8 cellular contexts compared by ENCODE assay signal in genomic region chr12:117587646-117588287, GRCh38.
DNase-seq lines count a peak whose midpoint lies in the region; ATAC-seq and TF ChIP-seq lines count a peak whose summit lies in the region.

No MANE protein-coding gene starts in this region.

- TF ChIP-seq POLR2A in NB4 (IDR thresholded peaks at IDR 0.05; ENCODE audit: extremely low read depth, insufficient read length) (no peak), testis (IDR thresholded peaks at IDR 0.05) (no peak)

- H3K4me3 ChIP-seq in NB4 (ENCODE audit: low read depth, low read length) = no peak overlapping the region
- H3K4me3 ChIP-seq in endocrine pancreas (ENCODE audit: control insufficient read depth, insufficient read depth, low read length) = peak overlapping the region; percentile 27
- H3K4me3 ChIP-seq in testis = no peak overlapping the region

- peak; percentile 74 for DNase-seq in NCI-H510A treated with DMSO at 0.1 percent for 48 hours (lab: John Stamatoyannopoulos, UW)
- DNase-seq in NCI-H510A (lab: John Stamatoyannopoulos, UW) = no peak
- peak; percentile 61 for DNase-seq in NB4 (ENCODE audit: low read depth)
- peak; percentile 24 for DNase-seq in myocyte (ENCODE audit: low read depth)
- DNase-seq in testis = peak; percentile 71

- TF ChIP-seq CTCF in NB4 (IDR thresholded peaks at IDR 0.05; ENCODE audit: low read depth, low read length) = peak; percentile 98
- TF ChIP-seq CTCF in VCaP (conservative IDR thresholded peaks at IDR 0.05) = peak; percentile 97
- TF ChIP-seq CTCF in testis (IDR thresholded peaks at IDR 0.05) = peak; percentile 29 to 69 (median 55)

- peak overlapping the region; percentile 4 for H3K9ac ChIP-seq in endocrine pancreas (ENCODE audit: control insufficient read depth, insufficient read depth, low read length)

- no peaks in the 10 kb centered on the region for H3K27me3 ChIP-seq in endocrine pancreas (ENCODE audit: control insufficient read depth, insufficient read depth, low read length)
- H3K27me3 ChIP-seq in testis = no peaks in the 10 kb centered on the region

- 19 to 24% methylated on average over 12 of the region's 12 CpGs for WGBS in testis, 2 donors

- H3K36me3 ChIP-seq in endocrine pancreas (ENCODE audit: control insufficient read depth, insufficient read depth, low read length) (no peaks in the 10 kb centered on the region), testis (ENCODE audit: low read depth, missing control alignments) (no peaks in the 10 kb centered on the region)

- ATAC-seq in GM19467 (IDR thresholded peaks at IDR 0.05; ENCODE audit: unreplicated experiment) = no peak

- H3K27ac ChIP-seq in VCaP (peak overlapping the region; percentile 17; the same call in 1 of the 2 replicates), testis (no peak overlapping the region)

- intact Hi-C loops in testis (cut with DNase I; ENCODE audit: low total_unique reads) = no loop called here

- H3K4me1 ChIP-seq in endocrine pancreas (ENCODE audit: control insufficient read depth, insufficient read depth, low read length) (no peaks in the 10 kb centered on the region), testis (no peaks in the 10 kb centered on the region)

- H3K9me3 ChIP-seq in endocrine pancreas (ENCODE audit: control insufficient read depth, low read length) = no peaks in the 10 kb centered on the region
- no peaks in the 10 kb centered on the region for H3K9me3 ChIP-seq in testis
